In genomic region chr12:54214553-54215374, GRCh38 we compare ENCODE assay signal across 8 cellular contexts. TPM values are rescaled to one million over a fixed set of nuclear protein-coding genes. Genes with fewer than 3 reads are reported as not detected.
DNase-seq lines count a peak whose midpoint lies in the region; ATAC-seq and TF ChIP-seq lines count a peak whose summit lies in the region.

No MANE protein-coding gene starts in this region.

- ATAC-seq in GM21367 (IDR thresholded peaks at IDR 0.05; ENCODE audit: unreplicated experiment) (peak; percentile 84), lower lobe of right lung (peak; percentile 91 to 94)

- TF ChIP-seq CTCF in HL-60 (IDR thresholded peaks at IDR 0.05; ENCODE audit: insufficient read depth, low read length) (peak; percentile 98), lower lobe of right lung (IDR thresholded peaks at IDR 0.05) (peak; percentile 98)

- H3K27me3 ChIP-seq in HL-60 (ENCODE audit: insufficient read depth, poor library complexity, severe bottlenecking) (peaks cover 32% of the 10 kb centered on the region), lower lobe of right lung (ENCODE audit: low read depth) (peaks cover 34% of the 10 kb centered on the region)

- H3K27ac ChIP-seq in HL-60 (replicated peaks), result no peak overlapping the region
- H3K27ac ChIP-seq in lower lobe of right lung, result no peak overlapping the region

- peak; percentile 91 for DNase-seq in COR-L47 (lab: John Stamatoyannopoulos, UW)
- peak; percentile 83 to 91 for DNase-seq in HL-60 (ENCODE audit: low read depth in 1 of 2, low spot score in 1 of 2)
- peak; percentile 98 for DNase-seq in NCI-H82 (lab: John Stamatoyannopoulos, UW)
- DNase-seq in activated CD4-positive, alpha-beta T cell treated with anti-CD3 and anti-CD28 coated beads, Interleukin-2, amount 50 U/mL, for 4 hours, result peak; percentile 85 to 87
- DNase-seq in dermis blood vessel endothelial cell, result peak; percentile 95
- DNase-seq in lower lobe of right lung, result peak; percentile 90
- DNase-seq in stimulated activated CD8-positive, alpha-beta memory T cell treated with anti-CD3 and anti-CD28 coated beads, Interleukin-12 subunit alpha, Interleukin-12 subunit beta, amount 100 ng/mL, for 1 hour (ENCODE audit: low read depth), result peak; percentile 79

- H3K4me3 ChIP-seq in HL-60 (replicated peaks; ENCODE audit: insufficient read depth, low read length) (peak overlapping the region; percentile 30), lower lobe of right lung (peak overlapping the region; percentile 18)

- peaks cover 31% of the 10 kb centered on the region for H3K4me1 ChIP-seq in lower lobe of right lung

- H3K9me3 ChIP-seq in lower lobe of right lung, result no peaks in the 10 kb centered on the region

- intact Hi-C loops in lower lobe of right lung (cut with DNase I), result no loop called here

- no peaks in the 10 kb centered on the region for H3K36me3 ChIP-seq in lower lobe of right lung

RNA-seq across cellular contexts. Expression of gene SMUG1, which starts 26.0 kb away (rescaled TPM):
- total RNA-seq in dermis blood vessel endothelial cell, result 14.3 and 18.2 TPM in 2 replicates
- total RNA-seq in lower lobe of right lung, result 29.4 TPM
